16 cellular contexts compared by ENCODE assay signal in genomic region chr2:54067851-54068375, GRCh38.
"Had no signal": no experiment of that assay in that cellular context is flagged by ENCODE, and none has a peak within 500 bp of the region (broad histone marks: within the 10 kb centered on the region; RNA-seq: fewer than 3 reads in every experiment).

No MANE protein-coding gene starts in this region.

- H3K4me1 ChIP-seq: upper lobe of right lung had no signal

- H3K27me3 ChIP-seq: gastrocnemius medialis, upper lobe of right lung had no signal

- H3K9me3 Mint-ChIP-seq: activated naive CD8-positive, alpha-beta T cell treated with anti-CD3 and anti-CD28 coated beads, Interleukin-2, amount 10 ng/mL, durations not matched to agents 7 days and 5 days; activated T-cell treated with anti-CD3 and anti-CD28 coated beads, Interleukin-2, amount 50 U/mL, for 4 hours; natural killer cell treated with Interleukin-12 subunit alpha and Interleukin-12 subunit beta and Interleukin-15 and Interleukin-18, amount 100 ng/mL, for 72 hours had no signal

- H3K9me3 ChIP-seq: gastrocnemius medialis, upper lobe of right lung had no signal

- H3K4me1 Mint-ChIP-seq: activated naive CD8-positive, alpha-beta T cell treated with anti-CD3 and anti-CD28 coated beads, Interleukin-2, amount 10 ng/mL, durations not matched to agents 7 days and 5 days had no signal

- H3K27me3 Mint-ChIP-seq: activated naive CD8-positive, alpha-beta T cell treated with anti-CD3 and anti-CD28 coated beads, Interleukin-2, amount 10 ng/mL, durations not matched to agents 7 days and 5 days; natural killer cell treated with Interleukin-12 subunit alpha and Interleukin-12 subunit beta and Interleukin-15 and Interleukin-18, amount 100 ng/mL, for 72 hours had no signal

- H3K27ac Mint-ChIP-seq: activated naive CD8-positive, alpha-beta T cell treated with anti-CD3 and anti-CD28 coated beads, Interleukin-2, amount 10 ng/mL, durations not matched to agents 7 days and 5 days; natural killer cell treated with Interleukin-12 subunit alpha and Interleukin-12 subunit beta and Interleukin-15 and Interleukin-18, amount 100 ng/mL, for 72 hours had no signal

- H3K4me3 ChIP-seq: gastrocnemius medialis, upper lobe of right lung had no signal

- H3K4me3 Mint-ChIP-seq: activated naive CD8-positive, alpha-beta T cell treated with anti-CD3 and anti-CD28 coated beads, Interleukin-2, amount 10 ng/mL, durations not matched to agents 7 days and 5 days; activated T-cell treated with anti-CD3 and anti-CD28 coated beads, Interleukin-2, amount 50 U/mL, for 4 hours; natural killer cell treated with Interleukin-12 subunit alpha and Interleukin-12 subunit beta and Interleukin-15 and Interleukin-18, amount 100 ng/mL, for 72 hours had no signal

- FAIRE-seq: colon, endothelial cell of umbilical vein had no signal

- ATAC-seq: activated T-cell treated with anti-CD3 and anti-CD28 coated beads, Interleukin-2, amount 50 U/mL, for 4 hours; gastrocnemius medialis; left lobe of liver; natural killer cell treated with Interleukin-12 subunit alpha and Interleukin-12 subunit beta and Interleukin-15 and Interleukin-18, amount 100 ng/mL, for 72 hours; sciatic nerve; upper lobe of right lung had no signal

- DNase-seq: activated CD4-positive, alpha-beta T cell treated with anti-CD3 and anti-CD28 coated beads, Interleukin-2, amount 50 U/mL, for 4 hours; activated effector memory CD4-positive, alpha-beta T cell treated with anti-CD3 and anti-CD28 coated beads, Interleukin-2, amount 50 U/mL, for 16 hours; activated naive CD8-positive, alpha-beta T cell treated with anti-CD3 and anti-CD28 coated beads, Interleukin-2, amount 10 ng/mL, durations not matched to agents 7 days and 5 days; activated T-cell treated with anti-CD3 and anti-CD28 coated beads, Interleukin-2, amount 50 U/mL, for 4 hours; aorta; effector CD4-positive, alpha-beta T cell; gastrocnemius medialis; islet precursor cell; stimulated activated CD4-positive, alpha-beta T cell treated with anti-CD3 and anti-CD28 coated beads, Interleukin-2, amount 100 ng/mL, for 24 hours; stimulated activated naive CD4-positive, alpha-beta T cell treated with Interleukin-2 at 50 U/mL for 16 hours; upper lobe of right lung had no signal

- H3K36me3 ChIP-seq: gastrocnemius medialis, upper lobe of right lung had no signal

- H3K27ac ChIP-seq: gastrocnemius medialis, upper lobe of right lung had no signal
